Comparison of ENCODE assay signal across 8 cellular contexts in the genomic region with DNA sequence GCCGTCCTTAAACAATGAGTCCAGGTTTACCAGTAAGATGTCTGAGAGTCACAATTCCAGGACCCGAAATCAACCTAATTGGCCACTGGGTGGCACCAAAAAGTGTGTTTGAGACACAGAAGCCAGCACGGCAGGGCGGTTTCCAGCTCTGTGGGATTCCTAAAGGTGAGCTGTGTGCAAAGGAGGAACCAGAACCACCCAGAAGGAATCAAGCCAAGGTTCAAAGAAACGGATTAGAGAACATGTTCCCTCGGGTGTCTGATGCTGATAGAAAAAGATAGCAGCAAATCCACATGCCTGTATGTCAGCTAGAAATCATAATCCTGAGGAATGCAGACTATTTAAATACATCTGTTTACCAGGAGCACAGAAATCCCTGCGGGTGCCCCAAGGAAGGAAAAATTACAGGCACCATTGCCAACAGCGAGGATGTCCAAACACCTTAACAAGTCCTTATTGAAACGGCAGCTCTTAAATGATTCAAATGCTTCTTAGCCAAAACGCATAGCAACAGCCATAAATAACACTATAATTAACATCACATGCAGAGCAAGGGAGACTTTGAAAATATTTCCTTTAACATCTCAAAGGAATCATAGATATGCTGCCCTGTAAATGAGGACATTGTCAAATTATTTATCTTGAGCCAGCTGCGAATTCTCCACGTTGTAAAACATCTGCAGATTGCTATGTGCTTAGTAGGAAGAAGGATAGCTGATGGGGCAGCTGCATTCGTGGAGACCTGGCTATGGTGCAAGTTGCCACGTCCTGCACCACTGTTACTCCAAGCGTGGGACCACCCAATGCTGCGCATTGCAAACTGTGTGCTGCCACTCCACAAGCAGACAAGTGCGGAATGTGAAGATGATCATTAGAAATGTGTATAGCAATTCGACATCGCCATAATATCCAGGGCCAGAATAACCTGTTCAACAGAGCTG.
DNase-seq lines count a peak whose midpoint lies in the region; ATAC-seq and TF ChIP-seq lines count a peak whose summit lies in the region.

No MANE protein-coding gene starts in this region.

- ATAC-seq in GM18858 (IDR thresholded peaks at IDR 0.05; ENCODE audit: unreplicated experiment) (peak; percentile 89), HG03460 (IDR thresholded peaks at IDR 0.05; ENCODE audit: unreplicated experiment) (peak; percentile 77)
- peak; percentile 51 for ATAC-seq in activated CD8-positive, alpha-beta T cell treated with anti-CD3 and anti-CD28 coated beads for 36 hours
- ATAC-seq in stimulated activated naive CD8-positive, alpha-beta T cell treated with anti-CD3 and anti-CD28 coated beads, Interleukin-15, amount 100 ng/mL, for 72 hours: no peak

- H3K4me3 ChIP-seq in AG09309 (ENCODE audit: control insufficient read depth, low read depth, low read length) (no peak overlapping the region), epithelial cell of proximal tubule (ENCODE audit: low read depth, low read length) (no peak overlapping the region)

- H3K27me3 Mint-ChIP-seq in activated CD8-positive, alpha-beta T cell treated with anti-CD3 and anti-CD28 coated beads for 36 hours: peaks cover 7% of the 10 kb centered on the region
- peaks cover 39% of the 10 kb centered on the region for H3K27me3 Mint-ChIP-seq in stimulated activated naive CD8-positive, alpha-beta T cell treated with anti-CD3 and anti-CD28 coated beads, Interleukin-15, amount 100 ng/mL, for 72 hours

- H3K27ac Mint-ChIP-seq in activated CD8-positive, alpha-beta T cell treated with anti-CD3 and anti-CD28 coated beads for 36 hours: no peak overlapping the region
- no peak overlapping the region for H3K27ac Mint-ChIP-seq in stimulated activated naive CD8-positive, alpha-beta T cell treated with anti-CD3 and anti-CD28 coated beads, Interleukin-15, amount 100 ng/mL, for 72 hours

- intact Hi-C loops in activated CD8-positive, alpha-beta T cell treated with anti-CD3 and anti-CD28 coated beads for 36 hours (cut with micrococcal nuclease): loop anchor here (10.0 kb wide), 1 partner anchor 198 kb away; no protein-coding TSS in a partner anchor

- H3K4me1 Mint-ChIP-seq in activated CD8-positive, alpha-beta T cell treated with anti-CD3 and anti-CD28 coated beads for 36 hours (ENCODE audit: low read depth): no peaks in the 10 kb centered on the region
- no peaks in the 10 kb centered on the region for H3K4me1 Mint-ChIP-seq in stimulated activated naive CD8-positive, alpha-beta T cell treated with anti-CD3 and anti-CD28 coated beads, Interleukin-15, amount 100 ng/mL, for 72 hours

- POLR2A ChIA-PET in activated CD8-positive, alpha-beta T cell treated with anti-CD3 and anti-CD28 coated beads for 36 hours (lab: Charles Lee): no interaction called here

- peak; percentile 70 for TF ChIP-seq CTCF in AG09309 (IDR thresholded peaks at IDR 0.05; ENCODE audit: control insufficient read depth, insufficient read depth, low read depth, low read length, missing control alignments)
- peak; percentile 51 for TF ChIP-seq CTCF in activated CD8-positive, alpha-beta T cell treated with anti-CD3 and anti-CD28 coated beads for 36 hours (IDR thresholded peaks at IDR 0.05)
- peak; percentile 74 for TF ChIP-seq CTCF in epithelial cell of proximal tubule (conservative IDR thresholded peaks at IDR 0.05; ENCODE audit: low read depth, low read length)

- CTCF ChIA-PET in activated CD8-positive, alpha-beta T cell treated with anti-CD3 and anti-CD28 coated beads for 36 hours (lab: Charles Lee): interaction anchor here (0.6 to 2.0 kb wide), 18 partner anchors 9 to 565 kb away, joined by 3 to 16 read pairs (median 3); no protein-coding TSS in a partner anchor

- H3K4me3 Mint-ChIP-seq in activated CD8-positive, alpha-beta T cell treated with anti-CD3 and anti-CD28 coated beads for 36 hours: no peak overlapping the region
- no peak overlapping the region for H3K4me3 Mint-ChIP-seq in stimulated activated naive CD8-positive, alpha-beta T cell treated with anti-CD3 and anti-CD28 coated beads, Interleukin-15, amount 100 ng/mL, for 72 hours

- no peaks in the 10 kb centered on the region for H3K9me3 Mint-ChIP-seq in activated CD8-positive, alpha-beta T cell treated with anti-CD3 and anti-CD28 coated beads for 36 hours
- no peaks in the 10 kb centered on the region for H3K9me3 Mint-ChIP-seq in stimulated activated naive CD8-positive, alpha-beta T cell treated with anti-CD3 and anti-CD28 coated beads, Interleukin-15, amount 100 ng/mL, for 72 hours

- no peaks in the 10 kb centered on the region for H3K36me3 Mint-ChIP-seq in activated CD8-positive, alpha-beta T cell treated with anti-CD3 and anti-CD28 coated beads for 36 hours (ENCODE audit: low read depth)

- DNase-seq in AG09309 (ENCODE audit: low read depth) (peak; percentile 63), NCI-H69 (lab: John Stamatoyannopoulos, UW) (peak; percentile 60), epithelial cell of proximal tubule (ENCODE audit: low read depth) (peak; percentile 25), mucosa of gallbladder (ENCODE audit: low spot score) (peak; percentile 80)
- peak; percentile 67 for DNase-seq in activated CD8-positive, alpha-beta T cell treated with anti-CD3 and anti-CD28 coated beads for 36 hours
- DNase-seq in stimulated activated naive CD8-positive, alpha-beta T cell treated with anti-CD3 and anti-CD28 coated beads, Interleukin-15, amount 100 ng/mL, for 72 hours: peak; percentile 17 to 20

Comparison
In these comparisons a context has a peak if more than half of its experiments do, and no peak if none do; other contexts are left out.
1. DNase-seq: peak in every context shown above with its lines; median percentile 80 in mucosa of gallbladder; 67 in activated CD8-positive, alpha-beta T cell treated with anti-CD3 and anti-CD28 coated beads for 36 hours; 63 in AG09309; 60 in NCI-H69; 25 in epithelial cell of proximal tubule; 18 in stimulated activated naive CD8-positive, alpha-beta T cell treated with anti-CD3 and anti-CD28 coated beads, Interleukin-15, amount 100 ng/mL, for 72 hours.